Comparison of ENCODE assay signal across 9 cellular contexts in genomic region chr21:42527489-42528158, GRCh38. TPM values are rescaled to one million over a fixed set of nuclear protein-coding genes. Genes with fewer than 3 reads are reported as not detected.
DNase-seq lines count a peak whose midpoint lies in the region; TF ChIP-seq lines count a peak whose summit lies in the region.
"Had no signal": no experiment of that assay in that cellular context is flagged by ENCODE, and none has a peak within 500 bp of the region (broad histone marks: within the 10 kb centered on the region; RNA-seq: fewer than 3 reads in every experiment).

No MANE protein-coding gene starts in this region.

- peak; percentile 35; the same call in 1 of the 2 replicates for TF ChIP-seq POLR2A in Raji (IDR thresholded peaks at IDR 0.05; ENCODE audit: insufficient read depth, low read depth, low read length)
- no peak for TF ChIP-seq POLR2A in testis (IDR thresholded peaks at IDR 0.05)

- 77 to 85% methylated on average over 10 to 13 of the region's 13 CpGs for WGBS in testis, 2 donors

- H3K4me1 ChIP-seq in testis, result peaks cover 13% of the 10 kb centered on the region

- H3K9me3 ChIP-seq in testis, result no peaks in the 10 kb centered on the region

- H3K36me3 ChIP-seq in testis (ENCODE audit: low read depth, missing control alignments), result no peaks in the 10 kb centered on the region

- no peaks in the 10 kb centered on the region for H3K27me3 ChIP-seq in testis

- DNase-seq in DMS153 (lab: John Stamatoyannopoulos, UW) (peak; percentile 25), DMS153 treated with DMSO at 0.1 percent for 48 hours (lab: John Stamatoyannopoulos, UW; ENCODE audit: unreplicated experiment) (no peak), choroid plexus epithelial cell (ENCODE audit: low read depth) (peak; percentile 23), testis (no peak), HuH-7.5 (ENCODE audit: low spot score) (no peak), Ammon's horn (ENCODE audit: low spot score) (no peak)
- peak; percentile 16 for DNase-seq in stimulated activated CD4-positive, alpha-beta T cell treated with anti-CD3 and anti-CD28 coated beads, Interleukin-12 subunit alpha, Interleukin-12 subunit beta, amount 100 ng/mL, for 4 hours

- TF ChIP-seq CTCF in choroid plexus epithelial cell (conservative IDR thresholded peaks at IDR 0.05; ENCODE audit: low read depth, low read length), result no peak
- no peak for TF ChIP-seq CTCF in testis (IDR thresholded peaks at IDR 0.05)

- H3K27ac ChIP-seq in testis, result no peak overlapping the region
- H3K27ac ChIP-seq: 22Rv1 had no signal

- intact Hi-C loops in testis (cut with DNase I; ENCODE audit: low total_unique reads), result no loop called here

- no peak overlapping the region for H3K4me3 ChIP-seq in choroid plexus epithelial cell (ENCODE audit: low read depth, low read length)
- H3K4me3 ChIP-seq in testis, result no peak overlapping the region

RNA-seq across cellular contexts. Expression of gene SLC37A1, which starts 14.0 kb away (rescaled TPM):
- total RNA-seq in testis, result 10 to 100 TPM; 22.6 to 24.3 TPM
- polyA plus RNA-seq in testis (ENCODE audit: insufficient read depth, low read depth, low replicate concordance), result 48.3 TPM

RNA-seq across cellular contexts. Expression of gene RSPH1, which starts 31.6 kb away (rescaled TPM):
- total RNA-seq in testis, result 10 to 100 TPM; 10.4 to 20.8 TPM
- 59.6 TPM for polyA plus RNA-seq in testis (ENCODE audit: insufficient read depth, low read depth, low replicate concordance)

Comparison
In these comparisons a context has a peak if more than half of its experiments do, and no peak if none do; other contexts are left out.
1. DNase-seq: peak in DMS153 (single experiment), choroid plexus epithelial cell (single experiment) and stimulated activated CD4-positive, alpha-beta T cell treated with anti-CD3 and anti-CD28 coated beads, Interleukin-12 subunit alpha, Interleukin-12 subunit beta, amount 100 ng/mL, for 4 hours (single experiment); none in DMS153 treated with DMSO at 0.1 percent for 48 hours (single experiment), testis (single experiment), HuH-7.5 (single experiment) and Ammon's horn (single experiment).